ENCODE assay signal across 12 cellular contexts in genomic region chr2:112630268-112630667, GRCh38. TPM values are rescaled to one million over a fixed set of nuclear protein-coding genes. Genes with fewer than 3 reads are reported as not detected.
A peak's percentile ranks its signal among the peaks of the same experiment; 100 is the strongest.
DNase-seq lines count a peak whose midpoint lies in the region; ATAC-seq, FAIRE-seq and TF ChIP-seq lines count a peak whose summit lies in the region.
"Had no signal": no experiment of that assay in that cellular context is flagged by ENCODE, and none has a peak within 500 bp of the region (broad histone marks: within the 10 kb centered on the region; RNA-seq: fewer than 3 reads in every experiment).

No MANE protein-coding gene starts in this region.

- no peak overlapping the region for H3K9ac ChIP-seq in HepG2 (ENCODE audit: insufficient read depth, low read depth, low read length)

- H3K9me3 ChIP-seq in HepG2 (ENCODE audit: low read length) (no peaks in the 10 kb centered on the region), small intestine (ENCODE audit: control insufficient read depth, low read depth) (no peaks in the 10 kb centered on the region)
- H3K9me3 ChIP-seq: BE2C, uterus had no signal

- H2AFZ ChIP-seq in HepG2 (ENCODE audit: low read length), result no peak overlapping the region

- H3K27me3 ChIP-seq in HepG2 (ENCODE audit: control insufficient read depth in 1 of 2, insufficient read depth in 2 of 2, low read length in 2 of 2) (peaks cover 2 to 48% of the 10 kb centered on the region in 2 experiments), small intestine (ENCODE audit: control insufficient read depth in 2 of 2, insufficient read depth in 2 of 2, low read length in 2 of 2) (no peaks in the 10 kb centered on the region)
- H3K27me3 ChIP-seq: BE2C, uterus had no signal

- no peak for DNase-seq in activated naive CD4-positive, alpha-beta T cell treated with anti-CD3 and anti-CD28 coated beads, Interleukin-2, amount 50 U/mL, for 72 hours (ENCODE audit: low spot score in 2 of 2)
- DNase-seq in activated CD4-positive, alpha-beta memory T cell treated with anti-CD3 and anti-CD28 coated beads for 36 hours, result no peak
- no peak for DNase-seq in HepG2 (ENCODE audit: low spot score)
- DNase-seq in SIG-M5 treated with dmso at 0.1 percent for 504 hours (lab: John Stamatoyannopoulos, UW; ENCODE audit: unreplicated experiment), result no peak
- no peak for DNase-seq in small intestine
- no peak for DNase-seq in NCI-H146 treated with DMSO at 0.1 percent for 48 hours (lab: John Stamatoyannopoulos, UW; ENCODE audit: unreplicated experiment)
- DNase-seq in LoVo (ENCODE audit: low spot score), result no peak
- DNase-seq: BE2C, NCI-H2081, uterus had no signal

- CTCF ChIA-PET in activated CD4-positive, alpha-beta memory T cell treated with anti-CD3 and anti-CD28 coated beads for 36 hours (lab: Charles Lee), result interaction anchor here (0.7 to 4.1 kb wide), 7 partner anchors 15 to 119 kb away, joined by 3 to 34 read pairs (median 5); partner anchors contain the start of gene SLC20A1
- CTCF ChIA-PET in HepG2 (lab: Yijun Ruan, JAX; ENCODE audit: low intra/inter-chr PET ratio, low total read pairs), result no interaction called here

- no peak for TF ChIP-seq RAD21 in HepG2 (CRISPR knock-in tag; IDR thresholded peaks at IDR 0.05)

- H3K27ac Mint-ChIP-seq in activated naive CD4-positive, alpha-beta T cell treated with anti-CD3 and anti-CD28 coated beads, Interleukin-2, amount 50 U/mL, for 24 hours, result peak overlapping the region; percentile 96
- peak overlapping the region in 1 of 2 donors; percentile 81 for H3K27ac Mint-ChIP-seq in activated naive CD4-positive, alpha-beta T cell treated with anti-CD3 and anti-CD28 coated beads, Interleukin-2, amount 50 U/mL, for 72 hours
- peak overlapping the region; percentile 89 for H3K27ac Mint-ChIP-seq in activated CD4-positive, alpha-beta memory T cell treated with anti-CD3 and anti-CD28 coated beads for 36 hours

- no peak overlapping the region for H3K4me3 ChIP-seq in HepG2 (replicated peaks in 1 of 3; ENCODE audit: insufficient read depth in 1 of 3, low read depth in 2 of 3, low read length in 3 of 3)
- H3K4me3 ChIP-seq in small intestine (ENCODE audit: low read depth in 1 of 2, low read length in 2 of 2), result no peak overlapping the region
- H3K4me3 ChIP-seq: uterus had no signal

- TF ChIP-seq EP300 in HepG2 (IDR thresholded peaks at IDR 0.05; ENCODE audit: low read depth in 2 of 2, low read length in 2 of 2) (no peak), HepG2 (CRISPR knock-in tag; IDR thresholded peaks at IDR 0.05; ENCODE audit: borderline replicate concordance) (no peak)

- intact Hi-C loops in activated CD4-positive, alpha-beta memory T cell treated with anti-CD3 and anti-CD28 coated beads for 36 hours (cut with micrococcal nuclease), result loop anchor here (2.0 kb wide), 1 partner anchor 45 kb away; the partner anchor contains the start of gene CHCHD5
- intact Hi-C loops in HepG2 (cut with micrococcal nuclease; ENCODE audit: unreplicated experiment), result no loop called here

- no peak for FAIRE-seq in HepG2 (lab: Jason Lieb, UNC)
- FAIRE-seq in small intestine (lab: Jason Lieb, UNC), result no peak
- FAIRE-seq: colon had no signal

- no peak for ATAC-seq in activated naive CD4-positive, alpha-beta T cell treated with anti-CD3 and anti-CD28 coated beads, Interleukin-2, amount 50 U/mL, for 72 hours
- no peak for ATAC-seq in HepG2

- H3K79me2 ChIP-seq in HepG2 (ENCODE audit: insufficient read depth, low read length), result no peaks in the 10 kb centered on the region

- in situ Hi-C loops in HepG2 (cut with HindIII; ENCODE audit: extremely low pct_ligation_motif_present, low pct_unique_long_range_greater_than_20kb), result no loop called here

- no peaks in the 10 kb centered on the region for H3K27me3 Mint-ChIP-seq in activated naive CD4-positive, alpha-beta T cell treated with anti-CD3 and anti-CD28 coated beads, Interleukin-2, amount 50 U/mL, for 24 hours
- peaks cover 2% of the 10 kb centered on the region for H3K27me3 Mint-ChIP-seq in activated CD4-positive, alpha-beta memory T cell treated with anti-CD3 and anti-CD28 coated beads for 36 hours

- TF ChIP-seq CTCF in HepG2 (CRISPR knock-in tag; IDR thresholded peaks at IDR 0.05), result no peak

- H3K4me1 Mint-ChIP-seq in activated naive CD4-positive, alpha-beta T cell treated with anti-CD3 and anti-CD28 coated beads, Interleukin-2, amount 50 U/mL, for 24 hours, result peaks cover 94% of the 10 kb centered on the region
- peaks cover 81% of the 10 kb centered on the region for H3K4me1 Mint-ChIP-seq in activated CD4-positive, alpha-beta memory T cell treated with anti-CD3 and anti-CD28 coated beads for 36 hours (ENCODE audit: low read depth)

- 49% methylated on average over 4 of the region's 4 CpGs for WGBS in HepG2 (ENCODE audit: low lambda C conversion rate)
- 73 to 82% (median 78%) methylated on average over 4 of the region's 4 CpGs for WGBS in small intestine, 3 donors

- H3K9me3 Mint-ChIP-seq in activated naive CD4-positive, alpha-beta T cell treated with anti-CD3 and anti-CD28 coated beads, Interleukin-2, amount 50 U/mL, for 24 hours, result no peaks in the 10 kb centered on the region
- no peaks in the 10 kb centered on the region for H3K9me3 Mint-ChIP-seq in activated naive CD4-positive, alpha-beta T cell treated with anti-CD3 and anti-CD28 coated beads, Interleukin-2, amount 50 U/mL, for 72 hours
- no peaks in the 10 kb centered on the region for H3K9me3 Mint-ChIP-seq in activated CD4-positive, alpha-beta memory T cell treated with anti-CD3 and anti-CD28 coated beads for 36 hours

- H3K4me3 Mint-ChIP-seq in activated naive CD4-positive, alpha-beta T cell treated with anti-CD3 and anti-CD28 coated beads, Interleukin-2, amount 50 U/mL, for 24 hours, result peak overlapping the region; percentile 86
- H3K4me3 Mint-ChIP-seq in activated CD4-positive, alpha-beta memory T cell treated with anti-CD3 and anti-CD28 coated beads for 36 hours, result no peak overlapping the region

- POLR2A ChIA-PET in activated CD4-positive, alpha-beta memory T cell treated with anti-CD3 and anti-CD28 coated beads for 36 hours (lab: Charles Lee), result interaction anchor here (1.2 to 4.2 kb wide), 4 partner anchors 16 to 76 kb away, joined by 4 to 49 read pairs (median 8); partner anchors contain the start of gene SLC20A1
- POLR2A ChIA-PET in HepG2 (lab: Yijun Ruan, JAX), result interaction anchor here (8.5 kb wide), 1 partner anchor 15 kb away, joined by 94 read pairs; the partner anchor contains the start of gene SLC20A1

- H3K4me2 ChIP-seq in HepG2 (ENCODE audit: low read depth, low read length), result peak overlapping the region; percentile 29; the same call in 1 of the 2 replicates

- H3K36me3 ChIP-seq in HepG2 (replicated peaks in 1 of 2; ENCODE audit: control insufficient read depth in 1 of 2, insufficient read depth in 2 of 2, low read length in 2 of 2), result no peaks in the 10 kb centered on the region
- H3K36me3 ChIP-seq in small intestine (ENCODE audit: control insufficient read depth in 2 of 2, insufficient read depth in 2 of 2, low read length in 2 of 2), result no peaks in the 10 kb centered on the region
- H3K36me3 ChIP-seq: BE2C, uterus had no signal

- H4K20me1 ChIP-seq in HepG2 (ENCODE audit: insufficient read depth, low read length), result no peaks in the 10 kb centered on the region

- BruUV-seq in HepG2 (replicated peaks; lab: Mats Ljungman, UMichigan), result no TSS peak

- H3K4me1 ChIP-seq in HepG2 (ENCODE audit: insufficient read depth, low read length) (peaks cover 70% of the 10 kb centered on the region), small intestine (ENCODE audit: control insufficient read depth in 2 of 2, insufficient read depth in 1 of 2, low read depth in 1 of 2, low read length in 1 of 2) (peaks cover 0 to 5% of the 10 kb centered on the region in 2 donors)
- H3K4me1 ChIP-seq: BE2C had no signal

- no peak for TF ChIP-seq POLR2A in HepG2 (IDR thresholded peaks at IDR 0.05; ENCODE audit: insufficient read depth in 1 of 2, low read depth in 2 of 2, low read length in 2 of 2)

- H3K27ac ChIP-seq in HepG2 (ENCODE audit: extremely low read length, insufficient read depth, low read length), result no peak overlapping the region
- peak overlapping the region in 1 of 2 donors; percentile 8 for H3K27ac ChIP-seq in small intestine (ENCODE audit: low read depth in 1 of 2, low read length in 1 of 2)
- H3K27ac ChIP-seq: uterus had no signal

- H3K36me3 Mint-ChIP-seq in activated naive CD4-positive, alpha-beta T cell treated with anti-CD3 and anti-CD28 coated beads, Interleukin-2, amount 50 U/mL, for 24 hours, result no peaks in the 10 kb centered on the region
- no peaks in the 10 kb centered on the region for H3K36me3 Mint-ChIP-seq in activated naive CD4-positive, alpha-beta T cell treated with anti-CD3 and anti-CD28 coated beads, Interleukin-2, amount 50 U/mL, for 72 hours
- no peaks in the 10 kb centered on the region for H3K36me3 Mint-ChIP-seq in activated CD4-positive, alpha-beta memory T cell treated with anti-CD3 and anti-CD28 coated beads for 36 hours

RNA-seq across cellular contexts. Expression of gene SLC20A1, which starts 15.5 kb away (rescaled TPM):
- 100 to 1,000 TPM in 1 of 2 donors, 10 to 100 TPM in 1; 70.8 to 149 TPM for total RNA-seq in activated naive CD4-positive, alpha-beta T cell treated with anti-CD3 and anti-CD28 coated beads, Interleukin-2, amount 50 U/mL, for 72 hours
- 10 to 100 TPM; 88.8 to 91.3 TPM for total RNA-seq in activated CD4-positive, alpha-beta memory T cell treated with anti-CD3 and anti-CD28 coated beads for 36 hours
- total RNA-seq in HepG2 (2016; rRNA removed; fragmentation: Illumina TruSeq; extraction: Trizol), result 60.1 and 85.9 TPM in 2 replicates
- total RNA-seq in HepG2 (2016; cell fraction: cytosol; rRNA removed; fragmentation: Illumina TruSeq; extraction: Trizol; ENCODE audit: low read depth), result 12.7 and 13.6 TPM in 2 replicates
- 58.0 and 89.3 TPM in 2 replicates for total RNA-seq in HepG2 (2016; cell fraction: insoluble cytoplasmic fraction; rRNA removed; fragmentation: Illumina TruSeq; extraction: Trizol)
- total RNA-seq in HepG2 (2016; cell fraction: membrane; rRNA removed; fragmentation: Illumina TruSeq; extraction: Trizol), result 41.9 and 44.0 TPM in 2 replicates
- total RNA-seq in HepG2 (2016; cell fraction: nucleus; rRNA removed; fragmentation: Illumina TruSeq; extraction: Trizol), result 130 and 144 TPM in 2 replicates
- polyA plus RNA-seq in HepG2 (2011; rRNA removed) (54.0 and 70.6 TPM in 2 replicates), small intestine (10 to 100 TPM; 14.8 to 26.7 (median 24.6) TPM)
- polyA plus RNA-seq in HepG2 (2011; cell fraction: cytosol; rRNA removed), result 47.5 and 83.7 TPM in 2 replicates
- polyA plus RNA-seq in HepG2 (2011; cell fraction: nucleus; rRNA removed), result 80.6 and 124 TPM in 2 replicates
- polyA plus RNA-seq in HepG2 (2012), result 121 and 142 TPM in 2 replicates
- polyA plus RNA-seq in HepG2 (2016; cell fraction: cytosol; fragmentation: Illumina TruSeq; extraction: Trizol; ENCODE audit: low read depth), result 7.3 and 8.2 TPM in 2 replicates
- polyA plus RNA-seq in HepG2 (2016; cell fraction: insoluble cytoplasmic fraction; fragmentation: Illumina TruSeq; extraction: Trizol; ENCODE audit: low read depth), result 42.8 and 44.4 TPM in 2 replicates
- polyA plus RNA-seq in HepG2 (2016; cell fraction: membrane; fragmentation: Illumina TruSeq; extraction: Trizol; ENCODE audit: low read depth), result 21.0 and 21.5 TPM in 2 replicates
- polyA plus RNA-seq in HepG2 (2016; cell fraction: nucleus; fragmentation: Illumina TruSeq; extraction: Trizol; ENCODE audit: insufficient read depth, low read depth), result 155 and 157 TPM in 2 replicates
- 36.0 and 75.9 TPM in 2 replicates for polyA minus RNA-seq in HepG2 (2011; rRNA and poly(A)+ RNA removed; ENCODE audit: low replicate concordance)
- polyA minus RNA-seq in HepG2 (2011; cell fraction: cytosol; rRNA and poly(A)+ RNA removed), result 63.7 and 90.7 TPM in 2 replicates
- 154 and 209 TPM in 2 replicates for polyA minus RNA-seq in HepG2 (2011; cell fraction: nucleus; rRNA and poly(A)+ RNA removed)

RNA-seq across cellular contexts. Expression of gene CHCHD5, which starts 45.9 kb away (rescaled TPM):
- 10 to 100 TPM; 38.4 to 46.2 TPM for total RNA-seq in activated naive CD4-positive, alpha-beta T cell treated with anti-CD3 and anti-CD28 coated beads, Interleukin-2, amount 50 U/mL, for 72 hours
- 10 to 100 TPM; 39.3 to 41.4 TPM for total RNA-seq in activated CD4-positive, alpha-beta memory T cell treated with anti-CD3 and anti-CD28 coated beads for 36 hours
- 22.8 and 23.9 TPM in 2 replicates for total RNA-seq in HepG2 (2016; rRNA removed; fragmentation: Illumina TruSeq; extraction: Trizol)
- total RNA-seq in HepG2 (2016; cell fraction: cytosol; rRNA removed; fragmentation: Illumina TruSeq; extraction: Trizol; ENCODE audit: low read depth), result 27.4 and 35.9 TPM in 2 replicates
- 21.3 and 24.7 TPM in 2 replicates for total RNA-seq in HepG2 (2016; cell fraction: insoluble cytoplasmic fraction; rRNA removed; fragmentation: Illumina TruSeq; extraction: Trizol)
- 27.3 and 31.8 TPM in 2 replicates for total RNA-seq in HepG2 (2016; cell fraction: membrane; rRNA removed; fragmentation: Illumina TruSeq; extraction: Trizol)
- 13.0 and 14.1 TPM in 2 replicates for total RNA-seq in HepG2 (2016; cell fraction: nucleus; rRNA removed; fragmentation: Illumina TruSeq; extraction: Trizol)
- 19.0 and 22.7 TPM in 2 replicates for polyA plus RNA-seq in HepG2 (2011; rRNA removed)
- 20.8 and 43.9 TPM in 2 replicates for polyA plus RNA-seq in HepG2 (2011; cell fraction: cytosol; rRNA removed)
- 36.4 and 41.5 TPM in 2 replicates for polyA plus RNA-seq in HepG2 (2011; cell fraction: nucleus; rRNA removed)
- 27.5 and 32.7 TPM in 2 replicates for polyA plus RNA-seq in HepG2 (2012)
- polyA plus RNA-seq in HepG2 (2016; cell fraction: cytosol; fragmentation: Illumina TruSeq; extraction: Trizol; ENCODE audit: low read depth), result 44.4 and 53.5 TPM in 2 replicates
- 36.8 and 37.7 TPM in 2 replicates for polyA plus RNA-seq in HepG2 (2016; cell fraction: insoluble cytoplasmic fraction; fragmentation: Illumina TruSeq; extraction: Trizol; ENCODE audit: low read depth)
- 42.6 and 49.8 TPM in 2 replicates for polyA plus RNA-seq in HepG2 (2016; cell fraction: membrane; fragmentation: Illumina TruSeq; extraction: Trizol; ENCODE audit: low read depth)
- polyA plus RNA-seq in HepG2 (2016; cell fraction: nucleus; fragmentation: Illumina TruSeq; extraction: Trizol; ENCODE audit: insufficient read depth, low read depth), result 30.3 TPM in 2 replicates
- 8.7 and 43.9 TPM in 2 replicates for polyA minus RNA-seq in HepG2 (2011; rRNA and poly(A)+ RNA removed; ENCODE audit: low replicate concordance)
- 12.2 and 12.4 TPM in 2 replicates for polyA minus RNA-seq in HepG2 (2011; cell fraction: cytosol; rRNA and poly(A)+ RNA removed)
- polyA minus RNA-seq in HepG2 (2011; cell fraction: nucleus; rRNA and poly(A)+ RNA removed), result 10.4 and 12.4 TPM in 2 replicates
- polyA plus RNA-seq in small intestine, result 10 to 100 TPM; 32.4 to 50.8 (median 45.1) TPM
